12 cellular contexts compared by ENCODE assay signal in the genomic region with DNA sequence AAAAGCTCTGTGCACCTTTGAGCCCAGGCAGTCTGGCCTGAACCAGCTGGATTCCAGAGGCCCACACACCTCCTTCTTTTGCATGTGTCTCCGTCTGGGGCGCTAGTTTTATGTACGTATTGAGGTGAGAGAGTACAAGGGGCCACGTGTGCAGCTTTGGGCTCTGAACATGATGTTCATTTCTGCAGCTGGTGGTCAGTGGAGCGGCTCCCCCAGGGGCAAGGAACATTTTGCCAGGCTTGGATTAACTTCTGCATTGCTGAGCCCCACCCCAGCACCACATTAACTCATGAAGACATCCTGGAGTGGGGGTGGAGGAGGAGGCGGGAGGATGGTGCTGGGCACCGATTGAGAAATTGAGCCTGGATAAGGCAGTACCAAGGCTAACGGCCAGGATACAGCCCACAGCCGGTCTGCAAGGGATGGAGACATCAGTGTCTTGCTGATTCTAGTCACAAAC. TPM values are rescaled to one million over a fixed set of nuclear protein-coding genes. Genes with fewer than 3 reads are reported as not detected.
DNase-seq lines count a peak whose midpoint lies in the region; ATAC-seq and TF ChIP-seq lines count a peak whose summit lies in the region.
"Had no signal": no experiment of that assay in that cellular context is flagged by ENCODE, and none has a peak within 500 bp of the region (broad histone marks: within the 10 kb centered on the region; RNA-seq: fewer than 3 reads in every experiment).

No MANE protein-coding gene starts in this region.

- CTCF ChIA-PET in activated CD8-positive, alpha-beta T cell treated with anti-CD3 and anti-CD28 coated beads for 36 hours (lab: Charles Lee), result interaction anchor here (1.0 to 6.4 kb wide), 4 partner anchors 11 to 45 kb away, joined by 3 to 55 read pairs (median 4); no protein-coding TSS in a partner anchor

- no peak overlapping the region for H3K27ac Mint-ChIP-seq in activated CD8-positive, alpha-beta T cell treated with anti-CD3 and anti-CD28 coated beads for 36 hours
- no peak overlapping the region for H3K27ac Mint-ChIP-seq in natural killer cell

- H3K27ac ChIP-seq in duodenal mucosa (ENCODE audit: low read depth, low read length), result peak overlapping the region; percentile 83
- peak overlapping the region; percentile 90 to 93 for H3K27ac ChIP-seq in mucosa of rectum (ENCODE audit: low read depth in 2 of 2, low read length in 2 of 2)
- H3K27ac ChIP-seq in upper lobe of right lung, result no peak overlapping the region

- peaks cover 75 to 83% of the 10 kb centered on the region in 2 donors for H3K4me1 ChIP-seq in duodenal mucosa (ENCODE audit: control insufficient read depth in 1 of 2, insufficient read depth in 2 of 2, low read length in 2 of 2)
- peaks cover 63 to 75% of the 10 kb centered on the region in 2 donors for H3K4me1 ChIP-seq in mucosa of rectum (ENCODE audit: control insufficient read depth in 2 of 2, insufficient read depth in 2 of 2, low read length in 2 of 2)
- peaks cover 39% of the 10 kb centered on the region for H3K4me1 ChIP-seq in upper lobe of right lung

- peaks cover 6% of the 10 kb centered on the region for H3K4me1 Mint-ChIP-seq in activated CD8-positive, alpha-beta T cell treated with anti-CD3 and anti-CD28 coated beads for 36 hours (ENCODE audit: low read depth)
- peaks cover 7% of the 10 kb centered on the region in 2 donors for H3K4me1 Mint-ChIP-seq in natural killer cell

- H3K9ac ChIP-seq in duodenal mucosa (ENCODE audit: low read depth in 1 of 2, low read length in 2 of 2), result peak overlapping the region; percentile 38 to 63
- peak overlapping the region; percentile 65 to 72 for H3K9ac ChIP-seq in mucosa of rectum (ENCODE audit: low read depth in 1 of 2, low read length in 2 of 2)

- TF ChIP-seq CTCF in upper lobe of right lung (IDR thresholded peaks at IDR 0.05) (no peak), natural killer cell (IDR thresholded peaks at IDR 0.05) (no peak)
- TF ChIP-seq CTCF in activated CD8-positive, alpha-beta T cell treated with anti-CD3 and anti-CD28 coated beads for 36 hours (IDR thresholded peaks at IDR 0.05), result no peak

- H3K27me3 ChIP-seq in duodenal mucosa (ENCODE audit: control insufficient read depth in 1 of 2, insufficient read depth in 2 of 2, low read length in 2 of 2) (peaks cover 11 to 13% of the 10 kb centered on the region in 2 donors), mucosa of rectum (ENCODE audit: control insufficient read depth in 2 of 2, insufficient read depth in 2 of 2, low read length in 2 of 2) (peaks cover 4 to 9% of the 10 kb centered on the region in 2 donors), upper lobe of right lung (no peaks in the 10 kb centered on the region)

- H3K27me3 Mint-ChIP-seq in activated CD8-positive, alpha-beta T cell treated with anti-CD3 and anti-CD28 coated beads for 36 hours, result peaks cover 41% of the 10 kb centered on the region
- H3K27me3 Mint-ChIP-seq in natural killer cell (ENCODE audit: low read depth in 2 of 2), result peaks cover 44 to 54% of the 10 kb centered on the region in 2 donors

- H3K36me3 ChIP-seq in duodenal mucosa (ENCODE audit: control insufficient read depth in 1 of 2, insufficient read depth in 2 of 2, low read length in 2 of 2), result no peaks in the 10 kb centered on the region
- H3K36me3 ChIP-seq in mucosa of rectum (ENCODE audit: control insufficient read depth in 2 of 2, insufficient read depth in 2 of 2, low read length in 2 of 2), result no peaks in the 10 kb centered on the region
- H3K36me3 ChIP-seq in upper lobe of right lung, result no peaks in the 10 kb centered on the region

- intact Hi-C loops in upper lobe of right lung (cut with DNase I) (no loop called here), natural killer cell (cut with micrococcal nuclease) (no loop called here)
- intact Hi-C loops in activated CD8-positive, alpha-beta T cell treated with anti-CD3 and anti-CD28 coated beads for 36 hours (cut with micrococcal nuclease), result no loop called here

- no peaks in the 10 kb centered on the region for H3K36me3 Mint-ChIP-seq in activated CD8-positive, alpha-beta T cell treated with anti-CD3 and anti-CD28 coated beads for 36 hours (ENCODE audit: low read depth)
- H3K36me3 Mint-ChIP-seq in natural killer cell, result peaks cover 6% of the 10 kb centered on the region

- peak; percentile 3 for ATAC-seq in upper lobe of right lung
- ATAC-seq in activated CD8-positive, alpha-beta T cell treated with anti-CD3 and anti-CD28 coated beads for 36 hours, result no peak
- no peak for ATAC-seq in natural killer cell

- H3K9me3 ChIP-seq in duodenal mucosa (ENCODE audit: control insufficient read depth in 1 of 2, low read length in 2 of 2), result no peaks in the 10 kb centered on the region
- no peaks in the 10 kb centered on the region for H3K9me3 ChIP-seq in mucosa of rectum (ENCODE audit: control insufficient read depth in 2 of 2, low read length in 2 of 2)
- no peaks in the 10 kb centered on the region for H3K9me3 ChIP-seq in upper lobe of right lung

- H3K9me3 Mint-ChIP-seq in activated CD8-positive, alpha-beta T cell treated with anti-CD3 and anti-CD28 coated beads for 36 hours, result no peaks in the 10 kb centered on the region
- no peaks in the 10 kb centered on the region for H3K9me3 Mint-ChIP-seq in natural killer cell

- H3K4me3 ChIP-seq in duodenal mucosa (ENCODE audit: low read depth in 1 of 2, low read length in 2 of 2) (peak overlapping the region; percentile 27 to 46), mucosa of rectum (ENCODE audit: low read length in 2 of 2) (peak overlapping the region; percentile 41 to 61), upper lobe of right lung (no peak overlapping the region)

- POLR2A ChIA-PET in activated CD8-positive, alpha-beta T cell treated with anti-CD3 and anti-CD28 coated beads for 36 hours (lab: Charles Lee), result interaction anchor here (0.7 kb wide), 1 partner anchor 44 kb away, joined by 3 read pairs; no protein-coding TSS in a partner anchor

- H3K4me3 Mint-ChIP-seq in activated CD8-positive, alpha-beta T cell treated with anti-CD3 and anti-CD28 coated beads for 36 hours, result no peak overlapping the region
- no peak overlapping the region for H3K4me3 Mint-ChIP-seq in natural killer cell

- DNase-seq in SIG-M5 treated with dmso at 0.1 percent for 504 hours (lab: John Stamatoyannopoulos, UW; ENCODE audit: unreplicated experiment) (peak; percentile 72), SIG-M5 (lab: John Stamatoyannopoulos, UW) (no peak), upper lobe of right lung (peak; percentile 37), natural killer cell (no peak), NCI-H1417 (lab: John Stamatoyannopoulos, UW) (no peak)
- no peak for DNase-seq in activated CD8-positive, alpha-beta T cell treated with anti-CD3 and anti-CD28 coated beads for 36 hours
- DNase-seq: activated CD4-positive, CD25-positive, alpha-beta regulatory T cell; RPMI8226 had no signal

RNA-seq across cellular contexts. Expression of a gene that starts 13.8 kb away (rescaled TPM):
- total RNA-seq in upper lobe of right lung (3.0 TPM), natural killer cell (1 to 10 TPM in 1 of 3 donors, under 1 TPM in 1, not detected in 1; 0.50 to 3.9 TPM)
- under 1 TPM; 0.61 to 0.96 TPM for total RNA-seq in activated CD8-positive, alpha-beta T cell treated with anti-CD3 and anti-CD28 coated beads for 36 hours

RNA-seq across cellular contexts. Expression of a gene that starts 21.2 kb away (rescaled TPM):
- not detected for total RNA-seq in upper lobe of right lung
- not detected for total RNA-seq in activated CD8-positive, alpha-beta T cell treated with anti-CD3 and anti-CD28 coated beads for 36 hours
- total RNA-seq in natural killer cell, result not detected
- total RNA-seq: lower leg skin, pulmonary artery endothelial cell had no signal

RNA-seq across cellular contexts. Expression of a gene that starts 27.0 kb away (rescaled TPM):
- total RNA-seq in upper lobe of right lung (47.6 TPM), natural killer cell (not detected)
- not detected for total RNA-seq in activated CD8-positive, alpha-beta T cell treated with anti-CD3 and anti-CD28 coated beads for 36 hours

RNA-seq across cellular contexts. Expression of a gene that starts 33.4 kb away (rescaled TPM):
- total RNA-seq in upper lobe of right lung, result 23.2 TPM
- total RNA-seq in activated CD8-positive, alpha-beta T cell treated with anti-CD3 and anti-CD28 coated beads for 36 hours, result 10 to 100 TPM; 30.2 to 31.9 TPM
- 10 to 100 TPM; 18.0 to 21.8 (median 18.1) TPM for total RNA-seq in natural killer cell

RNA-seq across cellular contexts. Expression of a gene that starts 50.8 kb away (rescaled TPM):
- total RNA-seq in upper lobe of right lung (134 TPM), natural killer cell (1 to 10 TPM in 1 of 3 donors, under 1 TPM in 2; 0.11 to 2.0 (median 0.19) TPM)
- 1 to 10 TPM; 8.0 to 8.3 TPM for total RNA-seq in activated CD8-positive, alpha-beta T cell treated with anti-CD3 and anti-CD28 coated beads for 36 hours

Comparison
In these comparisons a context has a peak if more than half of its experiments do, and no peak if none do; other contexts are left out.
1. DNase-seq: peak in SIG-M5 treated with dmso at 0.1 percent for 504 hours (single experiment) and upper lobe of right lung (single experiment); none in SIG-M5 (single experiment), activated CD8-positive, alpha-beta T cell treated with anti-CD3 and anti-CD28 coated beads for 36 hours (single experiment), natural killer cell (single experiment) and NCI-H1417 (0 of 3).
2. RNA of a gene that starts 27.0 kb away (total RNA-seq): 47.6 TPM in upper lobe of right lung (single experiment); not detected in activated CD8-positive, alpha-beta T cell treated with anti-CD3 and anti-CD28 coated beads for 36 hours and not detected in natural killer cell; every median in the first group is over 10 times any median in the second.